ENCODE assay signal across 1 cellular context in genomic region chr3:31290046-31290445, GRCh38.
TF ChIP-seq lines count a peak whose summit lies in the region.

No MANE protein-coding gene starts in this region.

TF ChIP-seq in HCT116, 20 proteins besides CTCF, POLR2A, EP300 and RAD21 (continued from another document):
- no peak for TF ChIP-seq ZBTB33 (IDR thresholded peaks at IDR 0.05; ENCODE audit: extremely low read depth, insufficient replicate concordance, low read length)
- no peak for TF ChIP-seq SIN3A (IDR thresholded peaks at IDR 0.05; ENCODE audit: low read depth)
- no peak for TF ChIP-seq EZH2phosphoT487 (IDR thresholded peaks at IDR 0.05; ENCODE audit: borderline replicate concordance)
- no peak for TF ChIP-seq SP1 (IDR thresholded peaks at IDR 0.05; ENCODE audit: low read depth)
